21 cellular contexts compared by ENCODE assay signal in the genomic region with DNA sequence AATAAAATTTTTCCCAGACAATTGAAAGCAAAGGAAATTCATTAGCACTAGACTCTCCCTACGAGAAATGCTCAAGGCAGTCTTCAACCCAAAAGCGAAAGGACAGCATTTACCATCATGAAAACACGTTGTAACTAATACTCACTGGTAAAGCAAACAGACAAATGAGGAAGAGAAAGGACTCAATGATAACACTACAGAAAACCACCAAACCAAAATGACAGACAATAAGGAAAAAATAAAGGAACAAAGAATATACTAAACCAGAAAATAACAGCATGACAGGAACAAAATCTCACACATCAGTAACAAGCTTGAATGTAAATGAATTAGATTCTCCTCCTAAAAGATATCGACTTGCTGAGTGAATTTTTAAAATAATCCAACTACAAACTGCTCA.
"Had no signal": no experiment of that assay in that cellular context is flagged by ENCODE, and none has a peak within 500 bp of the region (broad histone marks: within the 10 kb centered on the region; RNA-seq: fewer than 3 reads in every experiment).

No MANE protein-coding gene starts in this region.

- ATAC-seq: activated T-cell treated with anti-CD3 and anti-CD28 coated beads, Interleukin-2, amount 50 U/mL, for 72 hours; foreskin keratinocyte; left cardiac atrium; mucosa of descending colon had no signal

- H3K9me3 ChIP-seq: colonic mucosa, vagina had no signal

- H3K4me3 ChIP-seq: ascending aorta, colonic mucosa, mucosa of descending colon, right atrium auricular region, vagina had no signal

- H3K4me1 ChIP-seq: ascending aorta, colonic mucosa, foreskin keratinocyte, right atrium auricular region, vagina had no signal

- DNase-seq: activated CD4-positive, alpha-beta T cell treated with anti-CD3 and anti-CD28 coated beads for 1 hour; activated CD8-positive, alpha-beta memory T cell treated with anti-CD3 and anti-CD28 coated beads for 24 hours; activated CD8-positive, alpha-beta memory T cell treated with anti-CD3 and anti-CD28 coated beads, Interleukin-2, amount 50 U/mL, for 48 hours; activated effector memory CD4-positive, alpha-beta T cell treated with anti-CD3 and anti-CD28 coated beads, Interleukin-2, amount 50 U/mL, for 16 hours; activated naive CD4-positive, alpha-beta T cell treated with anti-CD3 and anti-CD28 coated beads, Interleukin-2, amount 50 U/mL, for 16 hours; activated T-cell treated with anti-CD3 and anti-CD28 coated beads, Interleukin-2, amount 50 U/mL, for 72 hours; colonic mucosa; endodermal cell; foreskin keratinocyte; hippocampal formation; left cardiac atrium; mesenchymal stem cell; mucosa of descending colon; naive B cell; stimulated activated CD4-positive, alpha-beta T cell treated with anti-CD3 and anti-CD28 coated beads, Interleukin-12 subunit alpha, Interleukin-12 subunit beta, amount 100 ng/mL, for 4 hours; stimulated activated CD4-positive, alpha-beta T cell treated with anti-CD3 and anti-CD28 coated beads, Interleukin-1b, Interleukin-23, amount 100 ng/mL, for 48 hours; trophoblast cell had no signal

- H3K27me3 ChIP-seq: ascending aorta, colonic mucosa, foreskin keratinocyte, right atrium auricular region, vagina had no signal

- H3K27ac ChIP-seq: ascending aorta, colonic mucosa, foreskin keratinocyte, right atrium auricular region, vagina, VCaP had no signal

- H3K36me3 ChIP-seq: ascending aorta, colonic mucosa, right atrium auricular region, vagina had no signal
